Comparison of ENCODE assay signal across 7 cellular contexts in the genomic region with DNA sequence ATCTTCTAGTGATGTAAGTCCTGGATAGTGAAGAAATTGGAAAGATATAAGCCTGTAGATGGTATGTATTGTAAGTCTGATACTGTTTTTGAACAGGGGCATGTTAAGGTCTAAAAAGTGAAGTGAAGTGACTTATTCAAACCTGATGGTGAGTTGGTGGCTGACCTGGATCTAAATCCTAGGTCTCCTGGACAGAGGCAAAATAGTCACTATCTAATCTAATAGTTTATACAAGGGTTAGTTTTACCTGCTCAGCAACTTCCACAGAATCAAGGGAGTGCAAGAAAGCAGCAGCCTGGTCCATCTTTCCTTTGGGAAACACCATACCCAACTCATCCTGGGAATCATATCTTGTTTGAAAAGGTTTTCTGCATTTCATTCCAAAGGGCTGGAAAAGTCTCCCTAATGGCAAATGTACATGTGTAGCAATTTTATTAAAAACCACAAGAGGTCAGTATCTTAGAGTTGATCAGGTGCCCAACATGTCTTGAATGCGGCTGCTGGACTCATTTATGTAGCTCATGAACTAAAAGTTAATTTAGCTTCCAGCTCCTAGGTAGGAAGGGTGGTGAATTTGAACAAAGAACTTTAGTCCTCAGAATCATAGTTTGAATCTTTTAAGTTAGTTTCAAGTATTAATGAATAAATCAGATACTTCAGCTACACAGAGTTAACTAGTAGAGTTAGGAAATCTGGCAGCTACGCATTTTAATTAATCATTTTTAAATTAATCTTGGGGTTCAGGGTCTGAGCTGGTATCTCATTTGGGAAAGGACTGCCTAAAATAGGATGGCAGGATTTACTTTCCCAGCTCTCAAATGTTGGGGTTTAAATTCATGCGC. TPM values are rescaled to one million over a fixed set of nuclear protein-coding genes. Genes with fewer than 3 reads are reported as not detected.
DNase-seq lines count a peak whose midpoint lies in the region; ATAC-seq, FAIRE-seq and TF ChIP-seq lines count a peak whose summit lies in the region.

No MANE protein-coding gene starts in this region.

- peak; percentile 79 for ATAC-seq in GM12878
- no peak for ATAC-seq in HG03442 (IDR thresholded peaks at IDR 0.05; ENCODE audit: unreplicated experiment)
- ATAC-seq in GM21737 (IDR thresholded peaks at IDR 0.05; ENCODE audit: unreplicated experiment), result no peak

- no peaks in the 10 kb centered on the region for H3K79me2 ChIP-seq in GM12878 (ENCODE audit: control insufficient read depth, insufficient read depth, low read length)

- POLR2A ChIA-PET in GM12878 (lab: Charles Lee), result interaction anchor here (0.7 to 2.5 kb wide), 4 partner anchors 22 to 1558 kb away, joined by 3 to 6 read pairs (median 4); partner anchors contain the start of gene SKP2

- TF ChIP-seq CTCF in GM12874 (IDR thresholded peaks at IDR 0.05; ENCODE audit: insufficient read depth, low read depth, low read length) (peak; percentile 33; the same call in 1 of the 2 replicates), GM12878 (IDR thresholded peaks at IDR 0.05 in 2 of 3, conservative IDR thresholded peaks at IDR 0.05 in 1 of 3; ENCODE audit: control insufficient read depth in 2 of 3, extremely low read depth in 1 of 3, insufficient read depth in 1 of 3, low read depth in 3 of 3, low read length in 3 of 3) (peak; percentile 13 to 37 (median 37); a peak in 4 of 6 replicates), kidney epithelial cell (IDR thresholded peaks at IDR 0.05; ENCODE audit: insufficient read depth, low read length, poor library complexity, severe bottlenecking) (peak; percentile 45), vagina (IDR thresholded peaks at IDR 0.05) (peak in 2 of 3 experiments; percentile 10 to 45)

- in situ Hi-C loops in GM12878 (cut with MboI), result loop anchor here (10.0 kb wide), 1 partner anchor 517 kb away; no protein-coding TSS in a partner anchor

- no peak for TF ChIP-seq EP300 in GM12878 (IDR thresholded peaks at IDR 0.05; ENCODE audit: borderline replicate concordance in 1 of 2, control insufficient read depth in 1 of 2, low read depth in 2 of 2, low read length in 2 of 2)

- peak; percentile 54 for TF ChIP-seq RAD21 in GM12878 (IDR thresholded peaks at IDR 0.05; ENCODE audit: insufficient read depth, low read depth, low read length)

- H3K27me3 ChIP-seq in GM12878 (replicated peaks in 1 of 2; ENCODE audit: control insufficient read depth in 2 of 2, insufficient read depth in 2 of 2, low read length in 1 of 2) (no peaks in the 10 kb centered on the region), kidney epithelial cell (ENCODE audit: control insufficient read depth, insufficient read depth, low read length) (no peaks in the 10 kb centered on the region), vagina (no peaks in the 10 kb centered on the region)

- FAIRE-seq in GM12878 (lab: Jason Lieb, UNC), result peak; percentile 57

- peaks cover 3 to 11% of the 10 kb centered on the region in 2 experiments; a peak in 3 of 4 replicates for H3K36me3 ChIP-seq in GM12878 (ENCODE audit: control insufficient read depth in 2 of 2, insufficient read depth in 2 of 2, low read length in 1 of 2)
- H3K36me3 ChIP-seq in kidney epithelial cell (ENCODE audit: control insufficient read depth, insufficient read depth, low read length), result peaks cover 1% of the 10 kb centered on the region
- peaks cover 0 to 18% of the 10 kb centered on the region in 2 donors for H3K36me3 ChIP-seq in vagina

- peak overlapping the region; percentile 54 for H3K4me2 ChIP-seq in GM12878 (ENCODE audit: control insufficient read depth, insufficient read depth)

- peaks cover 14% of the 10 kb centered on the region for H3K4me1 ChIP-seq in GM12878 (ENCODE audit: control insufficient read depth, insufficient read depth, low read length)
- H3K4me1 ChIP-seq in vagina, result no peaks in the 10 kb centered on the region

- H3K27ac ChIP-seq in GM12878 (ENCODE audit: control insufficient read depth, insufficient read depth), result peak overlapping the region; percentile 50; the same call in 1 of the 2 replicates
- H3K27ac ChIP-seq in vagina, result no peak overlapping the region

- DNase-seq in NCI-H146 treated with DMSO at 0.1 percent for 48 hours (lab: John Stamatoyannopoulos, UW; ENCODE audit: unreplicated experiment) (peak; percentile 10), GM12878 (ENCODE audit: low read depth, low spot score) (no peak), kidney epithelial cell (ENCODE audit: low read depth) (peak; percentile 10), vagina (ENCODE audit: extremely low spot score in 2 of 2) (no peak)

- SMC1A ChIA-PET in GM12878 (lab: Charles Lee; ENCODE audit: uncharacterized antibody, unreplicated experiment), result interaction anchor here (0.7 to 3.1 kb wide), 22 partner anchors 10 to 522 kb away, joined by 3 to 23 read pairs (median 6); partner anchors contain the start of gene NADK2

- intact Hi-C loops in GM12878 (cut with micrococcal nuclease; ENCODE audit: unreplicated experiment) (loop anchor here (1.0 to 5.0 kb wide), 5 partner anchors 64 to 515 kb away; partner anchors contain the start of gene NADK2), vagina (cut with DNase I) (no loop called here)

- H3K9me3 ChIP-seq in GM12878 (replicated peaks; ENCODE audit: control insufficient read depth, insufficient read depth, low read length), result no peaks in the 10 kb centered on the region
- no peaks in the 10 kb centered on the region for H3K9me3 ChIP-seq in vagina

- no peak overlapping the region for H2AFZ ChIP-seq in GM12878 (ENCODE audit: control insufficient read depth, low read depth, low read length)

- no peak for TF ChIP-seq POLR2A in GM12878 (IDR thresholded peaks at IDR 0.05; ENCODE audit: low read depth, low read length)
- TF ChIP-seq POLR2A in vagina (IDR thresholded peaks at IDR 0.05), result no peak

- H3K4me3 ChIP-seq in GM12878 (peak overlapping the region; percentile 1; the same call in 1 of the 2 replicates), kidney epithelial cell (ENCODE audit: low read depth, low read length) (no peak overlapping the region), vagina (no peak overlapping the region)

- H3K9ac ChIP-seq in GM12878 (ENCODE audit: control insufficient read depth, insufficient read depth, low read length), result no peak overlapping the region

- CTCF ChIA-PET in GM12878 (lab: Yijun Ruan, JAX), result interaction anchor here (0.6 to 4.5 kb wide), 41 partner anchors 8 to 826 kb away, joined by 3 to 34 read pairs (median 4); partner anchors contain the start of genes LMBRD2, NADK2 and RANBP3L

- no TSS peak for BruUV-seq in GM12878 (replicated peaks; lab: Mats Ljungman, UMichigan)

- WGBS in GM12878 (ENCODE audit: insufficient coverage, insufficient replicate concordance, low lambda C conversion rate, missing lambda C conversion rate), result 97% methylated on average over 3 of the region's 3 CpGs

- RAD21 ChIA-PET in GM12878 (lab: Charles Lee; ENCODE audit: unreplicated experiment), result interaction anchor here (0.6 to 2.4 kb wide), 11 partner anchors 21 to 519 kb away, joined by 3 to 21 read pairs (median 3); partner anchors contain the start of genes LMBRD2, NADK2 and SKP2

- H4K20me1 ChIP-seq in GM12878 (ENCODE audit: control insufficient read depth, insufficient read depth), result no peaks in the 10 kb centered on the region

TF ChIP-seq in GM12878, 131 proteins besides CTCF, POLR2A, EP300 and RAD21 (continues in another document):
- no peak for TF ChIP-seq GABPA (IDR thresholded peaks at IDR 0.05; ENCODE audit: low read depth)

RNA-seq across cellular contexts. Expression of gene SKP2, which starts 26.0 kb away (rescaled TPM):
- total RNA-seq in GM12878 (2013; cell fraction: nucleolus; rRNA removed), result 35.8 and 38.4 TPM in 2 replicates
- total RNA-seq in GM12878 (2014; rRNA removed) (35.2 and 39.1 TPM in 2 replicates), GM12878 (2014; rRNA removed; fragmentation: Illumina TruSeq; extraction: Trizol) (34.6 and 35.6 TPM in 2 replicates), GM12878 (2021) (49.0 and 49.7 TPM in 2 replicates), kidney epithelial cell (9.9 and 11.2 TPM in 2 replicates), vagina (12.0 TPM)
- 10.8 TPM for polyA plus RNA-seq in GM12878 (2011; ENCODE audit: low read depth)
- polyA plus RNA-seq in GM12878 (2011; rRNA removed) (39.5 and 42.7 TPM in 2 replicates), GM12878 (2014; fragmentation: Illumina TruSeq; extraction: Trizol) (38.2 and 44.3 TPM in 2 replicates), GM12878 (2014; fragmentation: Nextera tagmentation; extraction: Ambion mirVana) (10 to 100 TPM; 13.9 to 17.9 TPM), GM12878 (2014; rRNA removed) (31.2 and 32.3 TPM in 2 replicates), GM12878 (2016; fragmentation: Nextera tagmentation; extraction: Ambion mirVana) (10 to 100 TPM; 42.0 to 50.8 TPM)
- 40.6 and 42.4 TPM in 2 replicates for polyA plus RNA-seq in GM12878 (2011; cell fraction: cytosol; rRNA removed)
- polyA plus RNA-seq in GM12878 (2011; cell fraction: nucleus; rRNA removed), result 27.0 and 30.6 TPM in 2 replicates
- polyA plus RNA-seq in GM12878 (2012), result 14.1 and 14.5 TPM in 2 replicates
- polyA minus RNA-seq in GM12878 (2011; rRNA and poly(A)+ RNA removed), result 47.3 and 56.1 TPM in 2 replicates
- 12.7 and 24.5 TPM in 2 replicates for polyA minus RNA-seq in GM12878 (2011; cell fraction: cytosol; rRNA and poly(A)+ RNA removed)
- 28.0 and 29.2 TPM in 2 replicates for polyA minus RNA-seq in GM12878 (2011; cell fraction: nucleus; rRNA and poly(A)+ RNA removed)

RNA-seq across cellular contexts. Expression of gene LMBRD2, which starts 26.2 kb away (rescaled TPM):
- total RNA-seq in GM12878 (2013; cell fraction: nucleolus; rRNA removed), result 20.7 and 22.0 TPM in 2 replicates
- total RNA-seq in GM12878 (2014; rRNA removed), result 7.6 and 10.2 TPM in 2 replicates
- total RNA-seq in GM12878 (2014; rRNA removed; fragmentation: Illumina TruSeq; extraction: Trizol), result 9.8 and 11.0 TPM in 2 replicates
- total RNA-seq in GM12878 (2021), result 6.2 and 8.2 TPM in 2 replicates
- polyA plus RNA-seq in GM12878 (2011; ENCODE audit: low read depth), result 1.4 TPM
- 9.1 and 14.4 TPM in 2 replicates for polyA plus RNA-seq in GM12878 (2011; rRNA removed)
- 1.8 and 2.3 TPM in 2 replicates for polyA plus RNA-seq in GM12878 (2011; cell fraction: cytosol; rRNA removed)
- 7.9 and 8.7 TPM in 2 replicates for polyA plus RNA-seq in GM12878 (2011; cell fraction: nucleus; rRNA removed)
- polyA plus RNA-seq in GM12878 (2012), result 3.2 and 4.9 TPM in 2 replicates
- 7.0 and 8.4 TPM in 2 replicates for polyA plus RNA-seq in GM12878 (2014; fragmentation: Illumina TruSeq; extraction: Trizol)
- 1 to 10 TPM in 1 of 2 experiments, under 1 TPM in 1; 0.90 to 1.8 TPM for polyA plus RNA-seq in GM12878 (2014; fragmentation: Nextera tagmentation; extraction: Ambion mirVana)
- 3.2 and 6.0 TPM in 2 replicates for polyA plus RNA-seq in GM12878 (2014; rRNA removed)
- polyA plus RNA-seq in GM12878 (2016; fragmentation: Nextera tagmentation; extraction: Ambion mirVana), result 1 to 10 TPM; 4.7 to 5.6 TPM
- polyA minus RNA-seq in GM12878 (2011; rRNA and poly(A)+ RNA removed), result 10.4 and 12.3 TPM in 2 replicates
- 6.5 and 11.2 TPM in 2 replicates for polyA minus RNA-seq in GM12878 (2011; cell fraction: cytosol; rRNA and poly(A)+ RNA removed)
- 10.0 and 13.7 TPM in 2 replicates for polyA minus RNA-seq in GM12878 (2011; cell fraction: nucleus; rRNA and poly(A)+ RNA removed)
- 6.7 and 7.8 TPM in 2 replicates for total RNA-seq in kidney epithelial cell
- 5.6 TPM for total RNA-seq in vagina

Comparison
In these comparisons a context has a peak if more than half of its experiments do, and no peak if none do; other contexts are left out.
1. DNase-seq: peak in NCI-H146 treated with DMSO at 0.1 percent for 48 hours (single experiment) and kidney epithelial cell (single experiment); none in GM12878 (single experiment) and vagina (0 of 2).
2. Peak in every context shown above with its lines, with median percentiles within 50 percentile points of each other: CTCF ChIP-seq.